In the genomic region with DNA sequence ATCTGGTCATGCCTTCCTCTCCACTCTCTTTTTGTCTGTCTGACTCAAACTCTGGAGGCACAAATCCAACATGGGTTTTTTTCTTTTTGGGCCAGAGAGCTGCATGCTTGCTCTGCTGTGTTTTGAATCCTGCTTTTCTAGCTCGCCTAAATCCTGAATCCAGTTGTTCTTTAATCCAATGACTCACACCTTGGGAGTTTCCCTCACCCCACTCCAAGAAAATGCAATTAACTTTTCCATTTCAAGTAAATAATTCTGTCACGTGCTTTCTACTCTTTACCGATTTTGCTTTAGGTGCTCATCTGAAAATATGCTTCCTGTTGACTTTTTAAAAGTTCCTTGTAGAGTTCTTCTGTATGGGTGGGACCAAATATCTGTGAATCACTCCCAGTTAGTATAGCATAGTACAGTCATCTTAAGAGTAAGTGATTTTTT, we compare ENCODE assay signal across 8 cellular contexts. TPM values are rescaled to one million over a fixed set of nuclear protein-coding genes. Genes with fewer than 3 reads are reported as not detected.
DNase-seq lines count a peak whose midpoint lies in the region; ATAC-seq and TF ChIP-seq lines count a peak whose summit lies in the region.

No MANE protein-coding gene starts in this region.

- intact Hi-C loops in body of pancreas (cut with DNase I): no loop called here
- intact Hi-C loops in tibial artery (cut with DNase I; ENCODE audit: low total_unique reads): no loop called here

- H3K4me3 ChIP-seq in AG09309 (ENCODE audit: control insufficient read depth, low read depth, low read length) (no peak overlapping the region), body of pancreas (no peak overlapping the region), tibial artery (no peak overlapping the region)

- TF ChIP-seq POLR2A in body of pancreas (IDR thresholded peaks at IDR 0.05): no peak

- H3K27ac ChIP-seq in body of pancreas (peak overlapping the region in 3 of 4 donors; percentile 10 to 82 (median 59)), tibial artery (peak overlapping the region; percentile 18 to 22)

- DNase-seq in AG09309 (ENCODE audit: low read depth) (peak; percentile 68), HuH-7.5 (ENCODE audit: low spot score) (peak; percentile 6), body of pancreas (peak; percentile 32 to 78 (median 44)), kidney tubule cell (ENCODE audit: low spot score) (peak; percentile 98), tibial artery (peak in 1 of 2 donors; percentile 25), occipital lobe (lab: John Stamatoyannopoulos, UW) (no peak)

- no peak for TF ChIP-seq CTCF in AG09309 (IDR thresholded peaks at IDR 0.05; ENCODE audit: control insufficient read depth, insufficient read depth, low read depth, low read length, missing control alignments)
- no peak for TF ChIP-seq CTCF in body of pancreas (IDR thresholded peaks at IDR 0.05)
- no peak for TF ChIP-seq CTCF in tibial artery (IDR thresholded peaks at IDR 0.05)

- ATAC-seq in body of pancreas (peak; percentile 95), HG02884 (IDR thresholded peaks at IDR 0.05; ENCODE audit: unreplicated experiment) (no peak), GM19324 (IDR thresholded peaks at IDR 0.05; ENCODE audit: low FRiP score, unreplicated experiment) (no peak)

- H3K4me1 ChIP-seq in body of pancreas (peaks cover 40% of the 10 kb centered on the region), tibial artery (peaks cover 0 to 41% (median 21%) of the 10 kb centered on the region in 4 donors)

- H3K9me3 ChIP-seq in body of pancreas: no peaks in the 10 kb centered on the region
- no peaks in the 10 kb centered on the region for H3K9me3 ChIP-seq in tibial artery

- H3K36me3 ChIP-seq in body of pancreas (replicated peaks in 1 of 2; ENCODE audit: insufficient read depth in 1 of 2, low read depth in 2 of 2) (no peaks in the 10 kb centered on the region), tibial artery (no peaks in the 10 kb centered on the region)

- H3K27me3 ChIP-seq in body of pancreas (no peaks in the 10 kb centered on the region), tibial artery (no peaks in the 10 kb centered on the region)

- 4% methylated on average over 3 of the region's 3 CpGs for WGBS in body of pancreas, 2 donors

RNA-seq across cellular contexts. Expression of a gene that starts 47.6 kb away (rescaled TPM):
- total RNA-seq in body of pancreas: 10 to 100 TPM; 36.6 TPM
- total RNA-seq in occipital lobe: 64.4 TPM
